In genomic region chr7:27204851-27205322, GRCh38 we compare ENCODE assay signal across 11 cellular contexts. TPM values are rescaled to one million over a fixed set of nuclear protein-coding genes. Genes with fewer than 3 reads are reported as not detected.
DNase-seq lines count a peak whose midpoint lies in the region; ATAC-seq, FAIRE-seq and TF ChIP-seq lines count a peak whose summit lies in the region.
"Had no signal": no experiment of that assay in that cellular context is flagged by ENCODE, and none has a peak within 500 bp of the region (broad histone marks: within the 10 kb centered on the region; RNA-seq: fewer than 3 reads in every experiment).

No MANE protein-coding gene starts in this region.

- H3K36me3 ChIP-seq in mucosa of descending colon (ENCODE audit: low read depth) (no peaks in the 10 kb centered on the region), upper lobe of right lung (no peaks in the 10 kb centered on the region)
- H3K36me3 ChIP-seq: esophagus squamous epithelium had no signal

- peaks cover 93% of the 10 kb centered on the region for H3K27me3 Mint-ChIP-seq in activated naive CD8-positive, alpha-beta T cell treated with anti-CD3 and anti-CD28 coated beads, Interleukin-2, amount 10 ng/mL, durations not matched to agents 7 days and 5 days
- peaks cover 91% of the 10 kb centered on the region for H3K27me3 Mint-ChIP-seq in activated naive CD8-positive, alpha-beta T cell treated with anti-CD3 and anti-CD28 coated beads, Interleukin-2, amount 50 U/mL, for 24 hours

- H3K4me1 Mint-ChIP-seq in activated naive CD8-positive, alpha-beta T cell treated with anti-CD3 and anti-CD28 coated beads, Interleukin-2, amount 10 ng/mL, durations not matched to agents 7 days and 5 days: peaks cover 20% of the 10 kb centered on the region
- H3K4me1 Mint-ChIP-seq in activated naive CD8-positive, alpha-beta T cell treated with anti-CD3 and anti-CD28 coated beads, Interleukin-2, amount 50 U/mL, for 24 hours: peaks cover 33% of the 10 kb centered on the region

- H3K27me3 ChIP-seq in upper lobe of right lung: peaks cover 99% of the 10 kb centered on the region

- peaks cover 2% of the 10 kb centered on the region for H3K36me3 Mint-ChIP-seq in activated naive CD8-positive, alpha-beta T cell treated with anti-CD3 and anti-CD28 coated beads, Interleukin-2, amount 10 ng/mL, durations not matched to agents 7 days and 5 days
- H3K36me3 Mint-ChIP-seq in activated naive CD8-positive, alpha-beta T cell treated with anti-CD3 and anti-CD28 coated beads, Interleukin-2, amount 50 U/mL, for 24 hours (ENCODE audit: low read depth): no peaks in the 10 kb centered on the region

- peaks cover 14% of the 10 kb centered on the region for H3K4me1 ChIP-seq in mucosa of descending colon (ENCODE audit: low read depth)
- peaks cover 24% of the 10 kb centered on the region for H3K4me1 ChIP-seq in upper lobe of right lung

- no peak overlapping the region for H3K27ac ChIP-seq in upper lobe of right lung
- H3K27ac ChIP-seq: esophagus squamous epithelium had no signal

- no peak overlapping the region for H3K4me3 Mint-ChIP-seq in activated naive CD8-positive, alpha-beta T cell treated with anti-CD3 and anti-CD28 coated beads, Interleukin-2, amount 10 ng/mL, durations not matched to agents 7 days and 5 days
- H3K4me3 Mint-ChIP-seq in activated naive CD8-positive, alpha-beta T cell treated with anti-CD3 and anti-CD28 coated beads, Interleukin-2, amount 50 U/mL, for 24 hours: no peak overlapping the region

- TF ChIP-seq CTCF in mucosa of descending colon (IDR thresholded peaks at IDR 0.05) (no peak), upper lobe of right lung (IDR thresholded peaks at IDR 0.05) (no peak)

- H3K27ac Mint-ChIP-seq in activated naive CD8-positive, alpha-beta T cell treated with anti-CD3 and anti-CD28 coated beads, Interleukin-2, amount 10 ng/mL, durations not matched to agents 7 days and 5 days: no peak overlapping the region
- no peak overlapping the region for H3K27ac Mint-ChIP-seq in activated naive CD8-positive, alpha-beta T cell treated with anti-CD3 and anti-CD28 coated beads, Interleukin-2, amount 50 U/mL, for 24 hours

- H3K9me3 ChIP-seq in mucosa of descending colon: no peaks in the 10 kb centered on the region
- H3K9me3 ChIP-seq in upper lobe of right lung: no peaks in the 10 kb centered on the region
- H3K9me3 ChIP-seq: esophagus squamous epithelium had no signal

- POLR2A ChIA-PET in activated naive CD8-positive, alpha-beta T cell treated with anti-CD3 and anti-CD28 coated beads, Interleukin-2, amount 10 ng/mL, durations not matched to agents 7 days and 5 days (lab: Charles Lee): no interaction called here

- intact Hi-C loops in mucosa of descending colon (cut with DNase I, micrococcal nuclease) (loop anchor here in 1 of 2 donors (5.0 kb wide), 1 partner anchor 372 kb away; no protein-coding TSS in a partner anchor), upper lobe of right lung (cut with DNase I) (loop anchor here (10.0 kb wide), 2 partner anchors 370 to 710 kb away; no protein-coding TSS in a partner anchor)

- H3K4me3 ChIP-seq in mucosa of descending colon (no peak overlapping the region), upper lobe of right lung (no peak overlapping the region)

- ATAC-seq in activated naive CD8-positive, alpha-beta T cell treated with anti-CD3 and anti-CD28 coated beads, Interleukin-2, amount 10 ng/mL, durations not matched to agents 7 days and 5 days (ENCODE audit: low read depth): no peak
- no peak for ATAC-seq in activated naive CD8-positive, alpha-beta T cell treated with anti-CD3 and anti-CD28 coated beads, Interleukin-2, amount 50 U/mL, for 24 hours
- peak; percentile 11 for ATAC-seq in mucosa of descending colon
- ATAC-seq in upper lobe of right lung: peak; percentile 10
- ATAC-seq in HG02610 (IDR thresholded peaks at IDR 0.05; ENCODE audit: unreplicated experiment): no peak

- DNase-seq in activated naive CD8-positive, alpha-beta T cell treated with anti-CD3 and anti-CD28 coated beads, Interleukin-2, amount 10 ng/mL, durations not matched to agents 7 days and 5 days: peak; percentile 35
- DNase-seq in activated naive CD8-positive, alpha-beta T cell treated with anti-CD3 and anti-CD28 coated beads, Interleukin-2, amount 50 U/mL, for 24 hours: no peak
- peak; percentile 56 for DNase-seq in activated CD8-positive, alpha-beta memory T cell treated with anti-CD3 and anti-CD28 coated beads, Interleukin-2, amount 50 U/mL, for 48 hours
- peak in 2 of 3 donors; percentile 49 to 73 for DNase-seq in mucosa of descending colon
- peak; percentile 64 for DNase-seq in upper lobe of right lung
- DNase-seq in frontal cortex (ENCODE audit: low spot score in 2 of 2): no peak
- DNase-seq in RKO (ENCODE audit: low spot score): no peak
- DNase-seq: activated naive CD4-positive, alpha-beta T cell treated with anti-CD3 and anti-CD28 coated beads, Interleukin-2, amount 50 U/mL, for 16 hours; CD4-positive, CD25-positive, alpha-beta regulatory T cell; esophagus squamous epithelium had no signal

- FAIRE-seq in frontal cortex (lab: Jason Lieb, UNC): no peak

- no peaks in the 10 kb centered on the region for H3K9me3 Mint-ChIP-seq in activated naive CD8-positive, alpha-beta T cell treated with anti-CD3 and anti-CD28 coated beads, Interleukin-2, amount 10 ng/mL, durations not matched to agents 7 days and 5 days
- no peaks in the 10 kb centered on the region for H3K9me3 Mint-ChIP-seq in activated naive CD8-positive, alpha-beta T cell treated with anti-CD3 and anti-CD28 coated beads, Interleukin-2, amount 50 U/mL, for 24 hours

RNA-seq across cellular contexts. Expression of gene HOXA13, which starts 5.0 kb away (rescaled TPM):
- not detected for total RNA-seq in activated naive CD8-positive, alpha-beta T cell treated with anti-CD3 and anti-CD28 coated beads, Interleukin-2, amount 10 ng/mL, durations not matched to agents 7 days and 5 days
- total RNA-seq in mucosa of descending colon: 10 to 100 TPM; 28.0 to 54.3 (median 42.2) TPM
- not detected for total RNA-seq in upper lobe of right lung
- total RNA-seq in frontal cortex: not detected
- total RNA-seq: CD4-positive, CD25-positive, alpha-beta regulatory T cell; esophagus squamous epithelium had no signal

RNA-seq across cellular contexts. Expression of gene HOXA11, which starts 19.9 kb away (rescaled TPM):
- total RNA-seq in activated naive CD8-positive, alpha-beta T cell treated with anti-CD3 and anti-CD28 coated beads, Interleukin-2, amount 10 ng/mL, durations not matched to agents 7 days and 5 days: not detected
- total RNA-seq in mucosa of descending colon (10 to 100 TPM in 1 of 3 donors, 1 to 10 TPM in 2; 3.2 to 27.2 (median 5.4) TPM), upper lobe of right lung (not detected), frontal cortex (not detected)
- total RNA-seq: CD4-positive, CD25-positive, alpha-beta regulatory T cell; esophagus squamous epithelium had no signal

RNA-seq across cellular contexts. Expression of gene HOXA10, which starts 30.8 kb away (rescaled TPM):
- not detected for total RNA-seq in activated naive CD8-positive, alpha-beta T cell treated with anti-CD3 and anti-CD28 coated beads, Interleukin-2, amount 10 ng/mL, durations not matched to agents 7 days and 5 days
- 10 to 100 TPM; 25.0 to 56.9 (median 25.8) TPM for total RNA-seq in mucosa of descending colon
- total RNA-seq in upper lobe of right lung: 0.38 TPM
- not detected for total RNA-seq in frontal cortex
- total RNA-seq: esophagus squamous epithelium had no signal

RNA-seq across cellular contexts. Expression of gene EVX1, which starts 37.7 kb away (rescaled TPM):
- total RNA-seq in activated naive CD8-positive, alpha-beta T cell treated with anti-CD3 and anti-CD28 coated beads, Interleukin-2, amount 10 ng/mL, durations not matched to agents 7 days and 5 days: not detected
- total RNA-seq in mucosa of descending colon (1 to 10 TPM in 1 of 3 donors, under 1 TPM in 1, not detected in 1; 0.43 to 2.7 TPM), upper lobe of right lung (not detected), frontal cortex (not detected)
- total RNA-seq: CD4-positive, CD25-positive, alpha-beta regulatory T cell; esophagus squamous epithelium had no signal

RNA-seq across cellular contexts. Expression of gene HOXA9, which starts 39.5 kb away (rescaled TPM):
- total RNA-seq in activated naive CD8-positive, alpha-beta T cell treated with anti-CD3 and anti-CD28 coated beads, Interleukin-2, amount 10 ng/mL, durations not matched to agents 7 days and 5 days: not detected
- total RNA-seq in mucosa of descending colon: 10 to 100 TPM; 22.0 to 27.9 (median 25.0) TPM
- total RNA-seq in upper lobe of right lung: 1.2 TPM
- not detected for total RNA-seq in frontal cortex

Comparison
In these comparisons a context has a peak if more than half of its experiments do, and no peak if none do; other contexts are left out.
1. DNase-seq: peak in activated naive CD8-positive, alpha-beta T cell treated with anti-CD3 and anti-CD28 coated beads, Interleukin-2, amount 10 ng/mL, durations not matched to agents 7 days and 5 days (single experiment), activated CD8-positive, alpha-beta memory T cell treated with anti-CD3 and anti-CD28 coated beads, Interleukin-2, amount 50 U/mL, for 48 hours (single experiment), mucosa of descending colon (2 of 3) and upper lobe of right lung (single experiment); none in activated naive CD8-positive, alpha-beta T cell treated with anti-CD3 and anti-CD28 coated beads, Interleukin-2, amount 50 U/mL, for 24 hours (single experiment), frontal cortex (0 of 2) and RKO (single experiment).
2. ATAC-seq: peak in mucosa of descending colon (single experiment) and upper lobe of right lung (single experiment); none in activated naive CD8-positive, alpha-beta T cell treated with anti-CD3 and anti-CD28 coated beads, Interleukin-2, amount 10 ng/mL, durations not matched to agents 7 days and 5 days (single experiment), activated naive CD8-positive, alpha-beta T cell treated with anti-CD3 and anti-CD28 coated beads, Interleukin-2, amount 50 U/mL, for 24 hours (single experiment) and HG02610 (single experiment).
3. RNA of gene HOXA13, which starts 5.0 kb away (total RNA-seq): 28.0 to 54.3 TPM in mucosa of descending colon; not detected in activated naive CD8-positive, alpha-beta T cell treated with anti-CD3 and anti-CD28 coated beads, Interleukin-2, amount 10 ng/mL, durations not matched to agents 7 days and 5 days, not detected in upper lobe of right lung (single experiment) and not detected in frontal cortex (single experiment); every median in the first group is over 10 times any median in the second.
4. RNA of gene HOXA10, which starts 30.8 kb away (total RNA-seq): 25.0 to 56.9 TPM in mucosa of descending colon; 0.38 TPM in upper lobe of right lung (single experiment), not detected in activated naive CD8-positive, alpha-beta T cell treated with anti-CD3 and anti-CD28 coated beads, Interleukin-2, amount 10 ng/mL, durations not matched to agents 7 days and 5 days and not detected in frontal cortex (single experiment); every median in the first group is over 10 times any median in the second.